Comparison of ENCODE assay signal across 8 cellular contexts in the genomic region with DNA sequence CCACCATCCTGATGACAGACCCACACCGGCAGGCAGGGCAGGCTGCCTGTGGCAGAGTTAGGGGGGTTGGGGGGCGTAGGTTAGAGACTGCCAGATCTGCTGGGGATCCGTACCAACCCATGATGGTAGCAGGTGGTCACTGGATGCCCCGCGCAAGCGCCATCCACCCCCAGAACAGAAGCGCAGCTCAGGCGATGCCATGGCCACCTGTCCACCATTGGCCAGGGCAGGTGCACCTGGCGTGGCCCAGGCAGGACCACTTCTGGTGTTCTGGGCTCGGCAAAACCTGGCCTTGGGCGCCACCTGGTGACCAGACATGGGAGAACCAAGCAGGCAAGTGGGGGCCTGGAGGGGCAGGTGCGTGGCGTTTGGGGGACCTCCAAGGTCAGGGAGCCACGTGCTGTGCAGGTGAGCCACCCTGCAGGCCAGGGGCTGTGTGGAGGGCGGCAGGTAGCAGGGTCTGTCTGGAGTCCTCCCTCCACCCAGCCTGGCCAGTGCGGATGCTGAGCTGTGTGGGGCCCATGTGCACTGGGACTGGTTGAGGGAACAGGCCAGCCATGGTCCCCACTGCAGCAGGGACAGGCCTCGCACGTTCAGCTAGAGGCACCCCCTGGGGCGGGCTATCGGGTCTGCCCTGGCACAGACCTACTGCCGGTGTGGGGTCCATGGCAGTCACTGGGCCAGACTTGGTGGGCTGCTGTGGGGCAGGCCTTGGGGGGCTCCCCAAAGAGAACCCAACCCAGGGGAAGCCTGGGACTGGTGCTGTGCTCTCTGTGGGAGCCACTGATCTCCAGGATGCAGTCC. TPM values are rescaled to one million over a fixed set of nuclear protein-coding genes. Genes with fewer than 3 reads are reported as not detected.
A peak's percentile ranks its signal among the peaks of the same experiment; 100 is the strongest.
DNase-seq lines count a peak whose midpoint lies in the region; ATAC-seq, FAIRE-seq and TF ChIP-seq lines count a peak whose summit lies in the region.

No MANE protein-coding gene starts in this region.

- no peaks in the 10 kb centered on the region for H4K20me1 ChIP-seq in HepG2 (ENCODE audit: insufficient read depth, low read length)

- no peak overlapping the region for H3K4me2 ChIP-seq in HepG2 (ENCODE audit: low read depth, low read length)

- TF ChIP-seq EP300 in HepG2 (IDR thresholded peaks at IDR 0.05; ENCODE audit: low read depth in 2 of 2, low read length in 2 of 2) (no peak), HepG2 (CRISPR knock-in tag; IDR thresholded peaks at IDR 0.05; ENCODE audit: borderline replicate concordance) (no peak)

- peak; percentile 98 for TF ChIP-seq RAD21 in HepG2 (CRISPR knock-in tag; IDR thresholded peaks at IDR 0.05)

- POLR2A ChIA-PET in HepG2 (lab: Yijun Ruan, JAX), result interaction anchor here (0.6 kb wide), 1 partner anchor 12 kb away, joined by 4 read pairs; no protein-coding TSS in a partner anchor

- WGBS in HepG2 (ENCODE audit: low lambda C conversion rate), result 7% methylated on average over 3 of the region's 21 CpGs

- H3K4me3 ChIP-seq in HepG2 (replicated peaks in 1 of 3; ENCODE audit: insufficient read depth in 1 of 3, low read depth in 2 of 3, low read length in 3 of 3), result no peak overlapping the region

- peak; percentile 45 for ATAC-seq in HepG2
- no peak for ATAC-seq in GM19395 (IDR thresholded peaks at IDR 0.05; ENCODE audit: unreplicated experiment)

- H3K9ac ChIP-seq in HepG2 (ENCODE audit: insufficient read depth, low read depth, low read length), result no peak overlapping the region

- intact Hi-C loops in HepG2 (cut with micrococcal nuclease; ENCODE audit: unreplicated experiment), result loop anchor here (1.0 kb wide), 2 partner anchors 29 to 47 kb away; no protein-coding TSS in a partner anchor

- in situ Hi-C loops in HepG2 (cut with HindIII; ENCODE audit: extremely low pct_ligation_motif_present, low pct_unique_long_range_greater_than_20kb), result loop anchor here (5.0 kb wide), 1 partner anchor 45 kb away; no protein-coding TSS in a partner anchor

- no peak for FAIRE-seq in HepG2 (lab: Jason Lieb, UNC)

- CTCF ChIA-PET in HepG2 (lab: Yijun Ruan, JAX; ENCODE audit: low intra/inter-chr PET ratio, low total read pairs), result interaction anchor here (0.7 to 2.8 kb wide), 3 partner anchors 28 to 51 kb away, joined by 3 to 38 read pairs (median 31); no protein-coding TSS in a partner anchor

- H3K4me1 ChIP-seq in HepG2 (ENCODE audit: insufficient read depth, low read length), result peaks cover 43% of the 10 kb centered on the region

- H2AFZ ChIP-seq in HepG2 (ENCODE audit: low read length), result no peak overlapping the region

- peak overlapping the region; percentile 44 for H3K27ac ChIP-seq in caudate nucleus (ENCODE audit: low read depth, low read length)
- no peak overlapping the region for H3K27ac ChIP-seq in HepG2 (ENCODE audit: extremely low read length, insufficient read depth, low read length)

- H3K27me3 ChIP-seq in HepG2 (ENCODE audit: control insufficient read depth in 1 of 2, insufficient read depth in 2 of 2, low read length in 2 of 2), result peaks cover 2 to 7% of the 10 kb centered on the region in 2 experiments; a peak in 2 of 5 replicates

- no peak for TF ChIP-seq POLR2A in HepG2 (IDR thresholded peaks at IDR 0.05; ENCODE audit: insufficient read depth in 1 of 2, low read depth in 2 of 2, low read length in 2 of 2)

- no peaks in the 10 kb centered on the region for H3K9me3 ChIP-seq in HepG2 (ENCODE audit: low read length)

- BruUV-seq in HepG2 (replicated peaks; lab: Mats Ljungman, UMichigan), result no TSS peak

- no peaks in the 10 kb centered on the region for H3K36me3 ChIP-seq in HepG2 (replicated peaks in 1 of 2; ENCODE audit: control insufficient read depth in 1 of 2, insufficient read depth in 2 of 2, low read length in 2 of 2)

- DNase-seq in NK-92 treated with Interleukin-12 subunit alpha and Interleukin-12 subunit beta, amount 100 ng/mL, for 24 hours (lab: John Stamatoyannopoulos, UW), result peak; percentile 37
- DNase-seq in NK-92 (lab: John Stamatoyannopoulos, UW; ENCODE audit: unreplicated experiment) (no peak), NCI-H2107 (lab: John Stamatoyannopoulos, UW) (peak; percentile 51), caudate nucleus (lab: John Stamatoyannopoulos, UW) (peak in 55 of 61 donors; percentile 39 to 91 (median 68)), HepG2 (ENCODE audit: low spot score) (peak; percentile 44)
- peak; percentile 63 for DNase-seq in activated CD4-positive, alpha-beta T cell treated with anti-CD3 and anti-CD28 coated beads for 1 hour
- peak; percentile 53 to 61 (median 56) for DNase-seq in stimulated activated CD4-positive, alpha-beta T cell treated with anti-CD3 and anti-CD28 coated beads, TNF-alpha, amount 100 ng/mL, for 48 hours (ENCODE audit: low read depth in 3 of 3)

- no peaks in the 10 kb centered on the region for H3K79me2 ChIP-seq in HepG2 (ENCODE audit: insufficient read depth, low read length)

- peak; percentile 100 for TF ChIP-seq CTCF in HepG2 (CRISPR knock-in tag; IDR thresholded peaks at IDR 0.05)

RNA-seq across cellular contexts. Expression of a gene that starts 15.6 kb away (rescaled TPM):
- total RNA-seq in HepG2 (2016; rRNA removed; fragmentation: Illumina TruSeq; extraction: Trizol), result 21.0 and 34.8 TPM in 2 replicates
- total RNA-seq in HepG2 (2016; cell fraction: cytosol; rRNA removed; fragmentation: Illumina TruSeq; extraction: Trizol; ENCODE audit: low read depth), result 2.3 and 2.5 TPM in 2 replicates
- 21.9 and 34.1 TPM in 2 replicates for total RNA-seq in HepG2 (2016; cell fraction: insoluble cytoplasmic fraction; rRNA removed; fragmentation: Illumina TruSeq; extraction: Trizol)
- 11.4 and 14.2 TPM in 2 replicates for total RNA-seq in HepG2 (2016; cell fraction: membrane; rRNA removed; fragmentation: Illumina TruSeq; extraction: Trizol)
- 14.8 and 16.2 TPM in 2 replicates for total RNA-seq in HepG2 (2016; cell fraction: nucleus; rRNA removed; fragmentation: Illumina TruSeq; extraction: Trizol)
- polyA plus RNA-seq in HepG2 (2011; rRNA removed), result 3.0 and 3.5 TPM in 2 replicates
- polyA plus RNA-seq in HepG2 (2011; cell fraction: cytosol; rRNA removed), result 2.5 and 3.9 TPM in 2 replicates
- 3.3 and 3.7 TPM in 2 replicates for polyA plus RNA-seq in HepG2 (2011; cell fraction: nucleus; rRNA removed)
- 7.9 and 9.3 TPM in 2 replicates for polyA plus RNA-seq in HepG2 (2012)
- polyA plus RNA-seq in HepG2 (2016; cell fraction: cytosol; fragmentation: Illumina TruSeq; extraction: Trizol; ENCODE audit: low read depth), result 1.0 and 1.3 TPM in 2 replicates
- 16.8 and 20.0 TPM in 2 replicates for polyA plus RNA-seq in HepG2 (2016; cell fraction: insoluble cytoplasmic fraction; fragmentation: Illumina TruSeq; extraction: Trizol; ENCODE audit: low read depth)
- 5.3 and 6.2 TPM in 2 replicates for polyA plus RNA-seq in HepG2 (2016; cell fraction: membrane; fragmentation: Illumina TruSeq; extraction: Trizol; ENCODE audit: low read depth)
- 13.8 and 14.6 TPM in 2 replicates for polyA plus RNA-seq in HepG2 (2016; cell fraction: nucleus; fragmentation: Illumina TruSeq; extraction: Trizol; ENCODE audit: insufficient read depth, low read depth)
- polyA minus RNA-seq in HepG2 (2011; rRNA and poly(A)+ RNA removed; ENCODE audit: low replicate concordance), result 5.3 and 11.8 TPM in 2 replicates
- 7.2 and 8.6 TPM in 2 replicates for polyA minus RNA-seq in HepG2 (2011; cell fraction: cytosol; rRNA and poly(A)+ RNA removed)
- 9.8 and 9.9 TPM in 2 replicates for polyA minus RNA-seq in HepG2 (2011; cell fraction: nucleus; rRNA and poly(A)+ RNA removed)

RNA-seq across cellular contexts. Expression of a gene that starts 15.9 kb away (rescaled TPM):
- total RNA-seq in HepG2 (2016; rRNA removed; fragmentation: Illumina TruSeq; extraction: Trizol), result 25.1 and 25.2 TPM in 2 replicates
- total RNA-seq in HepG2 (2016; cell fraction: cytosol; rRNA removed; fragmentation: Illumina TruSeq; extraction: Trizol; ENCODE audit: low read depth), result 29.4 and 38.9 TPM in 2 replicates
- total RNA-seq in HepG2 (2016; cell fraction: insoluble cytoplasmic fraction; rRNA removed; fragmentation: Illumina TruSeq; extraction: Trizol), result 25.7 and 29.2 TPM in 2 replicates
- total RNA-seq in HepG2 (2016; cell fraction: membrane; rRNA removed; fragmentation: Illumina TruSeq; extraction: Trizol), result 46.6 and 48.0 TPM in 2 replicates
- total RNA-seq in HepG2 (2016; cell fraction: nucleus; rRNA removed; fragmentation: Illumina TruSeq; extraction: Trizol), result 11.0 and 15.0 TPM in 2 replicates
- 10.9 and 14.0 TPM in 2 replicates for polyA plus RNA-seq in HepG2 (2011; rRNA removed)
- 10.2 and 14.5 TPM in 2 replicates for polyA plus RNA-seq in HepG2 (2011; cell fraction: cytosol; rRNA removed)
- 2.6 and 3.1 TPM in 2 replicates for polyA plus RNA-seq in HepG2 (2011; cell fraction: nucleus; rRNA removed)
- 25.7 and 32.6 TPM in 2 replicates for polyA plus RNA-seq in HepG2 (2012)
- 63.7 and 73.8 TPM in 2 replicates for polyA plus RNA-seq in HepG2 (2016; cell fraction: cytosol; fragmentation: Illumina TruSeq; extraction: Trizol; ENCODE audit: low read depth)
- 33.7 and 39.8 TPM in 2 replicates for polyA plus RNA-seq in HepG2 (2016; cell fraction: insoluble cytoplasmic fraction; fragmentation: Illumina TruSeq; extraction: Trizol; ENCODE audit: low read depth)
- 52.0 and 59.9 TPM in 2 replicates for polyA plus RNA-seq in HepG2 (2016; cell fraction: membrane; fragmentation: Illumina TruSeq; extraction: Trizol; ENCODE audit: low read depth)
- 21.5 and 21.7 TPM in 2 replicates for polyA plus RNA-seq in HepG2 (2016; cell fraction: nucleus; fragmentation: Illumina TruSeq; extraction: Trizol; ENCODE audit: insufficient read depth, low read depth)
- polyA minus RNA-seq in HepG2 (2011; rRNA and poly(A)+ RNA removed; ENCODE audit: low replicate concordance), result 4.7 and 5.1 TPM in 2 replicates
- polyA minus RNA-seq in HepG2 (2011; cell fraction: cytosol; rRNA and poly(A)+ RNA removed), result 3.6 and 6.4 TPM in 2 replicates
- 10.1 and 11.3 TPM in 2 replicates for polyA minus RNA-seq in HepG2 (2011; cell fraction: nucleus; rRNA and poly(A)+ RNA removed)

RNA-seq across cellular contexts. Expression of a gene that starts 17.9 kb away (rescaled TPM):
- total RNA-seq in HepG2 (2016; rRNA removed; fragmentation: Illumina TruSeq; extraction: Trizol), result 12.2 and 13.6 TPM in 2 replicates
- 4.0 and 5.2 TPM in 2 replicates for total RNA-seq in HepG2 (2016; cell fraction: cytosol; rRNA removed; fragmentation: Illumina TruSeq; extraction: Trizol; ENCODE audit: low read depth)
- total RNA-seq in HepG2 (2016; cell fraction: insoluble cytoplasmic fraction; rRNA removed; fragmentation: Illumina TruSeq; extraction: Trizol), result 12.4 and 14.5 TPM in 2 replicates
- 8.3 and 9.6 TPM in 2 replicates for total RNA-seq in HepG2 (2016; cell fraction: membrane; rRNA removed; fragmentation: Illumina TruSeq; extraction: Trizol)
- 10.4 and 11.7 TPM in 2 replicates for total RNA-seq in HepG2 (2016; cell fraction: nucleus; rRNA removed; fragmentation: Illumina TruSeq; extraction: Trizol)
- 6.5 and 9.8 TPM in 2 replicates for polyA plus RNA-seq in HepG2 (2011; rRNA removed)
- 6.4 and 11.5 TPM in 2 replicates for polyA plus RNA-seq in HepG2 (2011; cell fraction: cytosol; rRNA removed)
- 26.1 and 31.2 TPM in 2 replicates for polyA plus RNA-seq in HepG2 (2011; cell fraction: nucleus; rRNA removed)
- 4.0 and 8.4 TPM in 2 replicates for polyA plus RNA-seq in HepG2 (2012)
- 3.9 and 4.4 TPM in 2 replicates for polyA plus RNA-seq in HepG2 (2016; cell fraction: cytosol; fragmentation: Illumina TruSeq; extraction: Trizol; ENCODE audit: low read depth)
- 12.0 and 13.1 TPM in 2 replicates for polyA plus RNA-seq in HepG2 (2016; cell fraction: insoluble cytoplasmic fraction; fragmentation: Illumina TruSeq; extraction: Trizol; ENCODE audit: low read depth)
- 6.7 and 7.2 TPM in 2 replicates for polyA plus RNA-seq in HepG2 (2016; cell fraction: membrane; fragmentation: Illumina TruSeq; extraction: Trizol; ENCODE audit: low read depth)
- 13.5 and 14.3 TPM in 2 replicates for polyA plus RNA-seq in HepG2 (2016; cell fraction: nucleus; fragmentation: Illumina TruSeq; extraction: Trizol; ENCODE audit: insufficient read depth, low read depth)
- polyA minus RNA-seq in HepG2 (2011; rRNA and poly(A)+ RNA removed; ENCODE audit: low replicate concordance), result 14.6 and 19.9 TPM in 2 replicates
- 4.6 and 4.7 TPM in 2 replicates for polyA minus RNA-seq in HepG2 (2011; cell fraction: cytosol; rRNA and poly(A)+ RNA removed)
- polyA minus RNA-seq in HepG2 (2011; cell fraction: nucleus; rRNA and poly(A)+ RNA removed), result 15.8 and 16.6 TPM in 2 replicates

RNA-seq across cellular contexts. Expression of a gene that starts 24.2 kb away (rescaled TPM):
- 82.3 and 92.4 TPM in 2 replicates for total RNA-seq in HepG2 (2016; rRNA removed; fragmentation: Illumina TruSeq; extraction: Trizol)
- total RNA-seq in HepG2 (2016; cell fraction: cytosol; rRNA removed; fragmentation: Illumina TruSeq; extraction: Trizol; ENCODE audit: low read depth), result 35.0 and 38.6 TPM in 2 replicates
- 77.0 and 90.7 TPM in 2 replicates for total RNA-seq in HepG2 (2016; cell fraction: insoluble cytoplasmic fraction; rRNA removed; fragmentation: Illumina TruSeq; extraction: Trizol)
- 39.1 and 44.5 TPM in 2 replicates for total RNA-seq in HepG2 (2016; cell fraction: membrane; rRNA removed; fragmentation: Illumina TruSeq; extraction: Trizol)
- total RNA-seq in HepG2 (2016; cell fraction: nucleus; rRNA removed; fragmentation: Illumina TruSeq; extraction: Trizol), result 55.0 and 62.1 TPM in 2 replicates
- polyA plus RNA-seq in HepG2 (2011; rRNA removed), result 179 and 217 TPM in 2 replicates
- polyA plus RNA-seq in HepG2 (2011; cell fraction: cytosol; rRNA removed), result 94.2 and 257 TPM in 2 replicates
- 634 and 1,191 TPM in 2 replicates for polyA plus RNA-seq in HepG2 (2011; cell fraction: nucleus; rRNA removed)
- polyA plus RNA-seq in HepG2 (2012), result 136 and 210 TPM in 2 replicates
- 60.2 and 68.2 TPM in 2 replicates for polyA plus RNA-seq in HepG2 (2016; cell fraction: cytosol; fragmentation: Illumina TruSeq; extraction: Trizol; ENCODE audit: low read depth)
- 156 and 198 TPM in 2 replicates for polyA plus RNA-seq in HepG2 (2016; cell fraction: insoluble cytoplasmic fraction; fragmentation: Illumina TruSeq; extraction: Trizol; ENCODE audit: low read depth)
- 60.4 and 60.5 TPM in 2 replicates for polyA plus RNA-seq in HepG2 (2016; cell fraction: membrane; fragmentation: Illumina TruSeq; extraction: Trizol; ENCODE audit: low read depth)
- polyA plus RNA-seq in HepG2 (2016; cell fraction: nucleus; fragmentation: Illumina TruSeq; extraction: Trizol; ENCODE audit: insufficient read depth, low read depth), result 164 and 170 TPM in 2 replicates
- 111 and 125 TPM in 2 replicates for polyA minus RNA-seq in HepG2 (2011; rRNA and poly(A)+ RNA removed; ENCODE audit: low replicate concordance)
- 96.8 and 156 TPM in 2 replicates for polyA minus RNA-seq in HepG2 (2011; cell fraction: cytosol; rRNA and poly(A)+ RNA removed)
- polyA minus RNA-seq in HepG2 (2011; cell fraction: nucleus; rRNA and poly(A)+ RNA removed), result 34.2 and 39.0 TPM in 2 replicates
